Comparison of ENCODE assay signal across 22 cellular contexts in genomic region chr22:49044776-49045175, GRCh38.
DNase-seq lines count a peak whose midpoint lies in the region; ATAC-seq and TF ChIP-seq lines count a peak whose summit lies in the region.
"Had no signal": no experiment of that assay in that cellular context is flagged by ENCODE, and none has a peak within 500 bp of the region (broad histone marks: within the 10 kb centered on the region; RNA-seq: fewer than 3 reads in every experiment).

No MANE protein-coding gene starts in this region.

- H3K23ac ChIP-seq in neuronal stem cell (ENCODE audit: low read depth, low read length, poor library complexity) = no peak overlapping the region

- H3K4ac ChIP-seq in neuronal stem cell (ENCODE audit: low read length) = no peak overlapping the region

- no peaks in the 10 kb centered on the region for H3K36me3 ChIP-seq in A673 (ENCODE audit: insufficient read depth, low read length, poor library complexity, severe bottlenecking)
- no peaks in the 10 kb centered on the region for H3K36me3 ChIP-seq in neuronal stem cell (replicated peaks in 1 of 2; ENCODE audit: control insufficient read depth in 2 of 2, insufficient read depth in 2 of 2, low read length in 2 of 2)
- no peaks in the 10 kb centered on the region for H3K36me3 ChIP-seq in upper lobe of left lung
- H3K36me3 ChIP-seq: BE2C; BLaER1 treated with 17β-estradiol and CSF1 and Interleukin-3, amounts not matched to agents 10 nM and 100 nM had no signal

- DNase-seq in activated effector memory CD4-positive, alpha-beta T cell treated with anti-CD3 and anti-CD28 coated beads, Interleukin-2, amount 50 U/mL, for 16 hours = peak; percentile 31
- DNase-seq in activated effector memory CD4-positive, alpha-beta T cell treated with Interleukin-2 at 50 U/mL for 16 hours = no peak
- no peak for DNase-seq in A673 (ENCODE audit: low spot score)
- no peak for DNase-seq in neuronal stem cell (ENCODE audit: low spot score)
- DNase-seq in upper lobe of left lung = peak; percentile 18 to 67
- no peak for DNase-seq in NCI-H1105 (lab: John Stamatoyannopoulos, UW)
- no peak for DNase-seq in activated gamma-delta T cell treated with Interleukin-2 at 50 U/mL for 16 hours
- DNase-seq: ACHN; AML-193; BE2C; CD8-positive, alpha-beta memory T cell; DMS 273 treated with DMSO at 0.1 percent for 48 hours; DMS79; EL; GDM1; GM23248; H7; HCEC 1CT had no signal

- H3K27ac ChIP-seq in A673 (ENCODE audit: low read depth, low read length, poor library complexity, severe bottlenecking) (peak overlapping the region; percentile 24), neuronal stem cell (replicated peaks; ENCODE audit: low read length) (no peak overlapping the region), upper lobe of left lung (no peak overlapping the region)
- H3K27ac ChIP-seq: 22Rv1; BLaER1 treated with 17β-estradiol and CSF1 and Interleukin-3, amounts not matched to agents 10 nM and 100 nM; GM23248 had no signal

- POLR2A ChIA-PET in A673 (lab: Charles Lee; ENCODE audit: low non-redundant PET) = no interaction called here

- H3K4me3 ChIP-seq in A673 (ENCODE audit: low read depth, low read length, poor library complexity, severe bottlenecking) (no peak overlapping the region), neuronal stem cell (ENCODE audit: low read length in 2 of 2) (no peak overlapping the region), upper lobe of left lung (no peak overlapping the region)
- H3K4me3 ChIP-seq: BLaER1 treated with 17β-estradiol and CSF1 and Interleukin-3, amounts not matched to agents 10 nM and 100 nM; GM12878; GM23248 had no signal

- CTCF ChIA-PET in A673 (lab: Charles Lee) = no interaction called here

- H2AK5ac ChIP-seq in neuronal stem cell (ENCODE audit: low read depth, low read length) = peak overlapping the region; percentile 64

- intact Hi-C loops in A673 (cut with micrococcal nuclease; ENCODE audit: unreplicated experiment) = loop anchor here (5.0 to 10.0 kb wide), 3 partner anchors 172 to 588 kb away; no protein-coding TSS in a partner anchor

- no TSS peak for BruUV-seq in A673 (replicated peaks; lab: Mats Ljungman, UMichigan)

- H3K18ac ChIP-seq in neuronal stem cell (ENCODE audit: low read length) = no peak overlapping the region

- no peak overlapping the region for H4K8ac ChIP-seq in neuronal stem cell (ENCODE audit: low read depth, low read length)

- H4K91ac ChIP-seq in neuronal stem cell (ENCODE audit: low read depth, low read length, poor library complexity) = no peak overlapping the region

- H2BK12ac ChIP-seq in neuronal stem cell (ENCODE audit: low read length) = no peak overlapping the region

- ATAC-seq in upper lobe of left lung (ENCODE audit: low FRiP score in 2 of 2) (no peak), GM21423 (IDR thresholded peaks at IDR 0.05; ENCODE audit: unreplicated experiment) (no peak)
- ATAC-seq: GM12878 had no signal

- no peak overlapping the region for H3K14ac ChIP-seq in neuronal stem cell (ENCODE audit: low read length)

- no peak for TF ChIP-seq EP300 in upper lobe of left lung (IDR thresholded peaks at IDR 0.05)

- H2BK5ac ChIP-seq in neuronal stem cell (ENCODE audit: low read length) = peak overlapping the region; percentile 16

- H3K27me3 ChIP-seq in A673 (replicated peaks; ENCODE audit: insufficient read depth, low read depth, low read length, poor library complexity) (no peaks in the 10 kb centered on the region), neuronal stem cell (ENCODE audit: control insufficient read depth in 3 of 3, insufficient read depth in 3 of 3, low read depth in 1 of 3, low read length in 3 of 3) (no peaks in the 10 kb centered on the region), upper lobe of left lung (no peaks in the 10 kb centered on the region)
- H3K27me3 ChIP-seq: BE2C; BLaER1 treated with 17β-estradiol and CSF1 and Interleukin-3, amounts not matched to agents 10 nM and 100 nM had no signal

- H2BK120ac ChIP-seq in neuronal stem cell (ENCODE audit: low read depth, low read length) = no peak overlapping the region

- TF ChIP-seq CTCF in A673 (conservative IDR thresholded peaks at IDR 0.05; ENCODE audit: low read depth, low read length) (no peak), upper lobe of left lung (IDR thresholded peaks at IDR 0.05) (no peak)

- no peak for TF ChIP-seq POLR2A in upper lobe of left lung (IDR thresholded peaks at IDR 0.05)

- WGBS in neuronal stem cell (ENCODE audit: extremely low coverage in 2 of 2, insufficient read length in 2 of 2, insufficient replicate concordance in 1 of 2), 2 donors = no CpG with 5 or more reads among the region's 12 CpGs
- 77 to 97% methylated on average over 6 to 10 of the region's 12 CpGs for WGBS in upper lobe of left lung, 2 donors

- no peak overlapping the region for H3K4me2 ChIP-seq in neuronal stem cell (ENCODE audit: insufficient read depth, low read length, poor library complexity, severe bottlenecking)

- no peak overlapping the region for H3K9ac ChIP-seq in neuronal stem cell (ENCODE audit: low read depth, low read length, poor library complexity)
- H3K9ac ChIP-seq: BLaER1 treated with 17β-estradiol and CSF1 and Interleukin-3, amounts not matched to agents 10 nM and 100 nM; GM23248 had no signal

- peaks cover 32% of the 10 kb centered on the region for H3K4me1 ChIP-seq in A673 (ENCODE audit: insufficient read depth, low read length, poor library complexity, severe bottlenecking)
- peaks cover 0 to 4% of the 10 kb centered on the region in 2 donors for H3K4me1 ChIP-seq in neuronal stem cell (ENCODE audit: control insufficient read depth in 2 of 2, insufficient read depth in 1 of 2, low read depth in 1 of 2, low read length in 2 of 2)
- H3K4me1 ChIP-seq in upper lobe of left lung = no peaks in the 10 kb centered on the region
- H3K4me1 ChIP-seq: BE2C had no signal

- no peaks in the 10 kb centered on the region for H3K9me3 ChIP-seq in A673 (ENCODE audit: low read depth, low read length, poor library complexity, severe bottlenecking)
- peaks cover 0 to 1% of the 10 kb centered on the region in 2 donors for H3K9me3 ChIP-seq in neuronal stem cell (replicated peaks in 1 of 2; ENCODE audit: control insufficient read depth in 2 of 2, insufficient read depth in 1 of 2, low read depth in 1 of 2, low read length in 2 of 2)
- no peaks in the 10 kb centered on the region for H3K9me3 ChIP-seq in upper lobe of left lung
- H3K9me3 ChIP-seq: BE2C; BLaER1 treated with 17β-estradiol and CSF1 and Interleukin-3, amounts not matched to agents 10 nM and 100 nM had no signal

- H3K79me1 ChIP-seq in neuronal stem cell (ENCODE audit: low read depth, low read length) = no peaks in the 10 kb centered on the region

- peak overlapping the region; percentile 45 for H2BK15ac ChIP-seq in neuronal stem cell (ENCODE audit: low read length)

- no peak overlapping the region for H2AFZ ChIP-seq in neuronal stem cell (ENCODE audit: low read length)
- H2AFZ ChIP-seq: GM23248 had no signal

Comparison
In these comparisons a context has a peak if more than half of its experiments do, and no peak if none do; other contexts are left out.
1. DNase-seq: peak in activated effector memory CD4-positive, alpha-beta T cell treated with anti-CD3 and anti-CD28 coated beads, Interleukin-2, amount 50 U/mL, for 16 hours (single experiment) and upper lobe of left lung (2 of 2); none in activated effector memory CD4-positive, alpha-beta T cell treated with Interleukin-2 at 50 U/mL for 16 hours (single experiment), A673 (single experiment), neuronal stem cell (single experiment), NCI-H1105 (single experiment) and activated gamma-delta T cell treated with Interleukin-2 at 50 U/mL for 16 hours (single experiment).